ENCODE assay signal across 27 cellular contexts in the genomic region with DNA sequence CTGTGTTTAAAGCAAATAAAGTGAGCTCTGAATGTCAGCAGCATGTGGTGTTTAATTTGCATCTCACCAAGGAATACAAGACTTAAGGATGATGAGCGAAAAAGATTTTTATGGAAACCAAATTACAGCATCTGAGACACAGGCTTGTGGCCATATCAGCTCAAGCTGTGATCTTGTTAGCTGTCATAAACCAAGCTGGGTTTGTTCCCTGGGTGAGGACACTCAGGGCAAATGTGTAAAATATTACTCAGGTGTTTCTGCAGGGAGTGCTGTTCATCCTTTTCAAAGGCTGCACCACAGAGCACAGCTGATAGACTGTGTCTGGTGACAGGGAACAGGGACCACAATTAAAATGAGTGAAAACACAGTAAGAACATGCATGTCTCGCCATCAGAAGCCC.
A peak's percentile ranks its signal among the peaks of the same experiment; 100 is the strongest.
DNase-seq lines count a peak whose midpoint lies in the region; ATAC-seq and TF ChIP-seq lines count a peak whose summit lies in the region.
"Had no signal": no experiment of that assay in that cellular context is flagged by ENCODE, and none has a peak within 500 bp of the region (broad histone marks: within the 10 kb centered on the region; RNA-seq: fewer than 3 reads in every experiment).

No MANE protein-coding gene starts in this region.

- H3K27ac Mint-ChIP-seq in glutamatergic neuron (ENCODE audit: unreplicated experiment) = peak overlapping the region; percentile 33
- H3K27ac Mint-ChIP-seq: CD4-positive, alpha-beta T cell; GM23338 had no signal

- peaks cover 4% of the 10 kb centered on the region for H3K27me3 Mint-ChIP-seq in glutamatergic neuron (ENCODE audit: unreplicated experiment)
- H3K27me3 Mint-ChIP-seq: CD4-positive, alpha-beta T cell had no signal

- H3K4me1 Mint-ChIP-seq in glutamatergic neuron (ENCODE audit: low read depth, unreplicated experiment) = peaks cover 36% of the 10 kb centered on the region

- ATAC-seq in left ventricle myocardium superior (peak; percentile 34), Right ventricle myocardium superior (ENCODE audit: poor library complexity) (no peak)
- ATAC-seq: A549, GM23338 had no signal

- intact Hi-C loops in left ventricle myocardium superior (cut with micrococcal nuclease) = no loop called here
- intact Hi-C loops in Right ventricle myocardium superior (cut with DNase I) = no loop called here

- no peaks in the 10 kb centered on the region for H3K36me3 Mint-ChIP-seq in glutamatergic neuron (ENCODE audit: unreplicated experiment)

- peaks cover 7% of the 10 kb centered on the region for H3K9me3 Mint-ChIP-seq in glutamatergic neuron (ENCODE audit: unreplicated experiment)
- H3K9me3 Mint-ChIP-seq: CD4-positive, alpha-beta T cell; GM23338 had no signal

- no peak overlapping the region for H3K4me3 Mint-ChIP-seq in glutamatergic neuron (ENCODE audit: unreplicated experiment)
- H3K4me3 Mint-ChIP-seq: CD4-positive, alpha-beta T cell; GM23338 had no signal

- DNase-seq in left ventricle myocardium superior (no peak), Right ventricle myocardium superior (no peak), NCI-H69 (lab: John Stamatoyannopoulos, UW) (peak; percentile 51), glutamatergic neuron (no peak), medulla oblongata (ENCODE audit: extremely low spot score) (no peak), NCI-H1105 treated with DMSO at 0.1 percent for 48 hours (lab: John Stamatoyannopoulos, UW) (no peak)
- DNase-seq in stimulated activated CD4-positive, alpha-beta T cell treated with anti-CD3 and anti-CD28 coated beads, Interleukin-2, amount 100 ng/mL, for 48 hours = no peak
- DNase-seq: AML-193; CD4-positive, alpha-beta T cell; COR-L47; DMS53; GDM1; IMR-90; KG1; MG63; NCI-H1417; NCI-H1694; NCI-H2029 treated with DMSO at 0.1 percent for 48 hours; NCI-H2171; NCI-H226; NCI-H510A; NCI-H774; RPMI8226; SHP77; SW 1271 had no signal

- TF ChIP-seq CTCF in glutamatergic neuron (IDR thresholded peaks at IDR 0.05; ENCODE audit: partially characterized antibody, unreplicated experiment) = no peak
